Comparison of ENCODE assay signal across 1 cellular context in genomic region chr10:98465866-98466265, GRCh38.
TF ChIP-seq lines count a peak whose summit lies in the region.

No MANE protein-coding gene starts in this region.

TF ChIP-seq in HepG2, 621 proteins besides CTCF, POLR2A, EP300 and RAD21:
- no peak for TF ChIP-seq HMGA1 (CRISPR knock-in tag; conservative IDR thresholded peaks at IDR 0.05)
- TF ChIP-seq NFYB (CRISPR knock-in tag; IDR thresholded peaks at IDR 0.05), result no peak
- TF ChIP-seq, protein P1, sequence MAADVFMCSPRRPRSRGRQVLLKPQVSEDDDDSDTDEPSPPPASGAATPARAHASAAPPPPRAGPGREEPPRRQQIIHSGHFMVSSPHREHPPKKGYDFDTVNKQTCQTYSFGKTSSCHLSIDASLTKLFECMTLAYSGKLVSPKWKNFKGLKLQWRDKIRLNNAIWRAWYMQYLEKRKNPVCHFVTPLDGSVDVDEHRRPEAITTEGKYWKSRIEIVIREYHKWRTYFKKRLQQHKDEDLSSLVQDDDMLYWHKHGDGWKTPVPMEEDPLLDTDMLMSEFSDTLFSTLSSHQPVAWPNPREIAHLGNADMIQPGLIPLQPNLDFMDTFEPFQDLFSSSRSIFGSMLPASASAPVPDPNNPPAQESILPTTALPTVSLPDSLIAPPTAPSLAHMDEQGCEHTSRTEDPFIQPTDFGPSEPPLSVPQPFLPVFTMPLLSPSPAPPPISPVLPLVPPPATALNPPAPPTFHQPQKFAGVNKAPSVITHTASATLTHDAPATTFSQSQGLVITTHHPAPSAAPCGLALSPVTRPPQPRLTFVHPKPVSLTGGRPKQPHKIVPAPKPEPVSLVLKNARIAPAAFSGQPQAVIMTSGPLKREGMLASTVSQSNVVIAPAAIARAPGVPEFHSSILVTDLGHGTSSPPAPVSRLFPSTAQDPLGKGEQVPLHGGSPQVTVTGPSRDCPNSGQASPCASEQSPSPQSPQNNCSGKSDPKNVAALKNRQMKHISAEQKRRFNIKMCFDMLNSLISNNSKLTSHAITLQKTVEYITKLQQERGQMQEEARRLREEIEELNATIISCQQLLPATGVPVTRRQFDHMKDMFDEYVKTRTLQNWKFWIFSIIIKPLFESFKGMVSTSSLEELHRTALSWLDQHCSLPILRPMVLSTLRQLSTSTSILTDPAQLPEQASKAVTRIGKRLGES (CRISPR knock-in tag; IDR thresholded peaks at IDR 0.05; ENCODE audit: borderline replicate concordance), result no peak
- no peak for TF ChIP-seq ZFP37 (CRISPR knock-in tag; IDR thresholded peaks at IDR 0.05; ENCODE audit: borderline replicate concordance)
- TF ChIP-seq XRCC5 (optimal IDR thresholded peaks at IDR 0.05; ENCODE audit: low read length), result no peak
- no peak for TF ChIP-seq ZNF251 (CRISPR knock-in tag; IDR thresholded peaks at IDR 0.05)
- no peak for TF ChIP-seq ZNF879 (CRISPR knock-in tag; IDR thresholded peaks at IDR 0.05)
- TF ChIP-seq, protein P2, sequence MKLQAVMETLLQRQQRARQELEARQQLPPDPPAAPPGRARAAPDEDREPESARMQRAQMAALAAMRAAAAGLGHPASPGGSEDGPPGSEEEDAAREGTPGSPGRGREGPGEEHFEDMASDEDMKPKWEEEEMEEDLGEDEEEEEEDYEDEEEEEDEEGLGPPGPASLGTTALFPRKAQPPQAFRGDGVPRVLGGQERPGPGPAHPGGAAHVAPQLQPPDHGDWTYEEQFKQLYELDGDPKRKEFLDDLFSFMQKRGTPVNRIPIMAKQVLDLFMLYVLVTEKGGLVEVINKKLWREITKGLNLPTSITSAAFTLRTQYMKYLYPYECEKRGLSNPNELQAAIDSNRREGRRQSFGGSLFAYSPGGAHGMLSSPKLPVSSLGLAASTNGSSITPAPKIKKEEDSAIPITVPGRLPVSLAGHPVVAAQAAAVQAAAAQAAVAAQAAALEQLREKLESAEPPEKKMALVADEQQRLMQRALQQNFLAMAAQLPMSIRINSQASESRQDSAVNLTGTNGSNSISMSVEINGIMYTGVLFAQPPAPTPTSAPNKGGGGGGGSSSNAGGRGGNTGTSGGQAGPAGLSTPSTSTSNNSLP (IDR thresholded peaks at IDR 0.05; ENCODE audit: low read depth, low read length), result no peak
- TF ChIP-seq ZFYVE20 (CRISPR knock-in tag; IDR thresholded peaks at IDR 0.05; ENCODE audit: borderline replicate concordance, low read depth), result no peak
- TF ChIP-seq FOSL1 (CRISPR knock-in tag; IDR thresholded peaks at IDR 0.05; ENCODE audit: borderline replicate concordance), result no peak
- TF ChIP-seq TP53 (CRISPR knock-in tag; conservative IDR thresholded peaks at IDR 0.05), result no peak
- TF ChIP-seq, protein P3, sequence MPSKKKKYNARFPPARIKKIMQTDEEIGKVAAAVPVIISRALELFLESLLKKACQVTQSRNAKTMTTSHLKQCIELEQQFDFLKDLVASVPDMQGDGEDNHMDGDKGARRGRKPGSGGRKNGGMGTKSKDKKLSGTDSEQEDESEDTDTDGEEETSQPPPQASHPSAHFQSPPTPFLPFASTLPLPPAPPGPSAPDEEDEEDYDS (CRISPR knock-in tag; IDR thresholded peaks at IDR 0.05), result no peak
- TF ChIP-seq SOX6 (IDR thresholded peaks at IDR 0.05), result no peak
- TF ChIP-seq SOX6 (CRISPR knock-in tag; IDR thresholded peaks at IDR 0.05), result no peak
